15 cellular contexts compared by ENCODE assay signal in the genomic region with DNA sequence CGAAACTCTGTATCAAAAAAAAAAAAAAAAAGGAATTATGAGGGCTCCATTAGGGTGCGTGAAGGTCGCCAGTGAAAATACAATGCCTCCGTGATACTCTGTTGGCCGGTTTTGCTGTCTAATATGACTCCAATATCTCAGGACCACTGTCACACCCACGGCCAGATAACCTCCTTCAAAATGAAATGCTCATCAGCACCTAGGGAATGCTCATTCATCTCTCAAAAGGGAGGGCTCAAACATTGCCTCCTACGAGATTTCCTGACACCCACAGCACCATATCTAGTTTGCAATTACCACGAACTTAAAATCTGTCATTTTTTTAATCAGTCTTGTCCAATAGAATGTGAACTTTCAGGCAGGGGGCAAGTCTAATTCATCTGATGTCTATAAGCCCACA.
"Had no signal": no experiment of that assay in that cellular context is flagged by ENCODE, and none has a peak within 500 bp of the region (broad histone marks: within the 10 kb centered on the region; RNA-seq: fewer than 3 reads in every experiment).

No MANE protein-coding gene starts in this region.

- H3K27me3 Mint-ChIP-seq: activated naive CD8-positive, alpha-beta T cell treated with anti-CD3 and anti-CD28 coated beads, Interleukin-2, amount 10 ng/mL, durations not matched to agents 7 days and 5 days had no signal

- H3K27ac ChIP-seq: foreskin keratinocyte, suprapubic skin, VCaP had no signal

- H3K27ac Mint-ChIP-seq: activated naive CD8-positive, alpha-beta T cell treated with anti-CD3 and anti-CD28 coated beads, Interleukin-2, amount 10 ng/mL, durations not matched to agents 7 days and 5 days; nephron had no signal

- ATAC-seq: foreskin keratinocyte; left cardiac atrium; stimulated activated naive CD8-positive, alpha-beta T cell treated with anti-CD3 and anti-CD28 coated beads, Interleukin-15, Interleukin-2, amounts not matched to agents 100 U/mL and 50 U/mL, for 24 hours had no signal

- H3K36me3 ChIP-seq: breast epithelium, suprapubic skin had no signal

- FAIRE-seq: endothelial cell of umbilical vein had no signal

- H3K9me3 ChIP-seq: breast epithelium, suprapubic skin had no signal

- DNase-seq: activated CD4-positive, alpha-beta T cell treated with anti-CD3 and anti-CD28 coated beads for 4 hours; activated effector memory CD4-positive, alpha-beta T cell treated with Interleukin-2 at 50 U/mL for 16 hours; activated naive CD8-positive, alpha-beta T cell treated with anti-CD3 and anti-CD28 coated beads, Interleukin-2, amount 10 ng/mL, durations not matched to agents 7 days and 5 days; activated T-cell treated with anti-CD3 and anti-CD28 coated beads for 4 hours; anterior cingulate cortex; foreskin keratinocyte; left cardiac atrium; stimulated activated CD4-positive, alpha-beta T cell treated with anti-CD3 and anti-CD28 coated beads, Interleukin-12 subunit alpha, Interleukin-12 subunit beta, amount 100 ng/mL, for 4 hours; stimulated activated naive CD8-positive, alpha-beta T cell treated with anti-CD3 and anti-CD28 coated beads, Interleukin-15, Interleukin-2, amounts not matched to agents 100 U/mL and 50 U/mL, for 24 hours had no signal

- H3K4me1 ChIP-seq: breast epithelium, foreskin keratinocyte had no signal

- H3K4me3 ChIP-seq: breast epithelium, lung, suprapubic skin had no signal

- H3K4me3 Mint-ChIP-seq: activated naive CD8-positive, alpha-beta T cell treated with anti-CD3 and anti-CD28 coated beads, Interleukin-2, amount 10 ng/mL, durations not matched to agents 7 days and 5 days; nephron had no signal

- H3K9me3 Mint-ChIP-seq: activated naive CD8-positive, alpha-beta T cell treated with anti-CD3 and anti-CD28 coated beads, Interleukin-2, amount 10 ng/mL, durations not matched to agents 7 days and 5 days; nephron had no signal

- H3K27me3 ChIP-seq: breast epithelium, foreskin keratinocyte, suprapubic skin had no signal
